In genomic region chr22:28855355-28856094, GRCh38 we compare ENCODE assay signal across 9 cellular contexts. TPM values are rescaled to one million over a fixed set of nuclear protein-coding genes. Genes with fewer than 3 reads are reported as not detected.
A peak's percentile ranks its signal among the peaks of the same experiment; 100 is the strongest.
DNase-seq lines count a peak whose midpoint lies in the region; ATAC-seq and TF ChIP-seq lines count a peak whose summit lies in the region.
"Had no signal": no experiment of that assay in that cellular context is flagged by ENCODE, and none has a peak within 500 bp of the region (broad histone marks: within the 10 kb centered on the region; RNA-seq: fewer than 3 reads in every experiment).

No MANE protein-coding gene starts in this region.

- H3K27ac Mint-ChIP-seq in activated B cell treated with CpG ODN at 0.5 μM for 24 hours: no peak overlapping the region

- WGBS in lung, 2 donors: 23 to 24% methylated on average over 6 of the region's 6 CpGs

- POLR2A ChIA-PET in activated B cell treated with CpG ODN at 0.5 μM for 24 hours (lab: Charles Lee): no interaction called here

- intact Hi-C loops in activated B cell treated with CpG ODN at 0.5 μM for 24 hours (cut with micrococcal nuclease): loop anchor here (1.0 kb wide), 2 partner anchors 185 to 390 kb away; no protein-coding TSS in a partner anchor

- H3K4me1 ChIP-seq in lung (ENCODE audit: control insufficient read depth in 2 of 2, insufficient read depth in 2 of 2, low read length in 2 of 2): no peaks in the 10 kb centered on the region

- no peaks in the 10 kb centered on the region for H3K36me3 Mint-ChIP-seq in activated B cell treated with CpG ODN at 0.5 μM for 24 hours (ENCODE audit: low read depth)

- H3K4me3 ChIP-seq in lung: no peak overlapping the region
- H3K4me3 ChIP-seq: skin epidermis had no signal

- DNase-seq in A172 (ENCODE audit: low spot score) (peak; percentile 37), GM04504 (ENCODE audit: low read depth) (peak; percentile 46), NCI-H146 (lab: John Stamatoyannopoulos, UW) (peak; percentile 42), activated B cell treated with CpG ODN at 0.5 μM for 24 hours (no peak), lung (ENCODE audit: low spot score) (peak; percentile 39)
- DNase-seq in effector CD8-positive, alpha-beta T cell (lab: John Stamatoyannopoulos, UW): peak; percentile 1
- peak; percentile 42 for DNase-seq in stimulated activated CD8-positive, alpha-beta memory T cell treated with anti-CD3 and anti-CD28 coated beads, Interleukin-4, amount 100 ng/mL, for 48 hours

- H3K27me3 Mint-ChIP-seq in activated B cell treated with CpG ODN at 0.5 μM for 24 hours: peaks cover 6% of the 10 kb centered on the region

- no peaks in the 10 kb centered on the region for H3K9me3 ChIP-seq in lung (ENCODE audit: control insufficient read depth in 2 of 2, insufficient read depth in 1 of 2, low read length in 1 of 2)

- TF ChIP-seq CTCF in activated B cell treated with CpG ODN at 0.5 μM for 24 hours (IDR thresholded peaks at IDR 0.05) (no peak), lung (IDR thresholded peaks at IDR 0.05; ENCODE audit: control extremely low read depth, extremely low read depth) (peak; percentile 96)

- peak; percentile 57 for ATAC-seq in activated B cell treated with CpG ODN at 0.5 μM for 24 hours (ENCODE audit: low read depth)
- peak; percentile 62 for ATAC-seq in lung (ENCODE audit: insufficient read depth, low FRiP score)
- no peak for ATAC-seq in HG03469 (IDR thresholded peaks at IDR 0.05; ENCODE audit: unreplicated experiment)

- H3K4me1 Mint-ChIP-seq in activated B cell treated with CpG ODN at 0.5 μM for 24 hours: no peaks in the 10 kb centered on the region

- H3K36me3 ChIP-seq in lung (ENCODE audit: control insufficient read depth in 2 of 2, insufficient read depth in 2 of 2, low read length in 2 of 2): no peaks in the 10 kb centered on the region

- no peaks in the 10 kb centered on the region for H3K9me3 Mint-ChIP-seq in activated B cell treated with CpG ODN at 0.5 μM for 24 hours

- no peak overlapping the region for H3K4me3 Mint-ChIP-seq in activated B cell treated with CpG ODN at 0.5 μM for 24 hours

- CTCF ChIA-PET in activated B cell treated with CpG ODN at 0.5 μM for 24 hours (lab: Charles Lee): interaction anchor here (0.8 to 5.2 kb wide), 7 partner anchors 10 to 390 kb away, joined by 3 to 87 read pairs (median 6); no protein-coding TSS in a partner anchor

- no peak overlapping the region for H3K27ac ChIP-seq in lung (ENCODE audit: low read depth in 1 of 2, low read length in 1 of 2)
- H3K27ac ChIP-seq: skin epidermis had no signal

- no peaks in the 10 kb centered on the region for H3K27me3 ChIP-seq in lung (ENCODE audit: control insufficient read depth, insufficient read depth)

RNA-seq across cellular contexts. Expression of gene ZNRF3, which starts 27.8 kb away (rescaled TPM):
- 3.0 and 3.8 TPM in 2 replicates for total RNA-seq in A172 (2014; rRNA removed; shearing (Covaris generic))
- total RNA-seq in activated B cell treated with CpG ODN at 0.5 μM for 24 hours (0.51 and 0.69 TPM in 2 replicates), lung (10 to 100 TPM in 1 of 2 donors, 1 to 10 TPM in 1; 9.5 to 10.2 TPM)
- 1 to 10 TPM; 3.5 to 4.2 TPM for polyA plus RNA-seq in lung

RNA-seq across cellular contexts. Expression of gene XBP1, which starts 55.2 kb away (rescaled TPM):
- 47.4 and 52.1 TPM in 2 replicates for total RNA-seq in A172 (2014; rRNA removed; shearing (Covaris generic))
- total RNA-seq in activated B cell treated with CpG ODN at 0.5 μM for 24 hours: 57.7 and 67.3 TPM in 2 replicates
- total RNA-seq in lung: 100 to 1,000 TPM; 298 to 341 TPM
- polyA plus RNA-seq in lung: 100 to 1,000 TPM; 144 to 324 TPM
